Comparison of ENCODE assay signal across 2 cellular contexts in genomic region chr3:49191741-49192140, GRCh38.
A peak's percentile ranks its signal among the peaks of the same experiment; 100 is the strongest.
TF ChIP-seq lines count a peak whose summit lies in the region.

No MANE protein-coding gene starts in this region.

TF ChIP-seq in GM23338, 12 proteins besides CTCF, POLR2A, EP300 and RAD21:
- TF ChIP-seq POLR2AphosphoS5 (IDR thresholded peaks at IDR 0.05; ENCODE audit: low read depth): no peak
- TF ChIP-seq EZH2phosphoT487 (IDR thresholded peaks at IDR 0.05; ENCODE audit: unreplicated experiment): no peak
- TF ChIP-seq CREB1 (CRISPR knock-in tag; IDR thresholded peaks at IDR 0.05; ENCODE audit: low read depth): no peak
- TF ChIP-seq ZNF331 (CRISPR knock-in tag; IDR thresholded peaks at IDR 0.05; ENCODE audit: low read depth): no peak
- no peak for TF ChIP-seq ZNF114 (CRISPR knock-in tag; IDR thresholded peaks at IDR 0.05)
- TF ChIP-seq ETS1 (IDR thresholded peaks at IDR 0.05): no peak
- TF ChIP-seq JUNB (IDR thresholded peaks at IDR 0.05; ENCODE audit: unreplicated experiment): no peak
- TF ChIP-seq EZH2 (IDR thresholded peaks at IDR 0.05; ENCODE audit: low read depth, unreplicated experiment): no peak
- no peak for TF ChIP-seq STAT1 (IDR thresholded peaks at IDR 0.05; ENCODE audit: unreplicated experiment)
- no peak for TF ChIP-seq REST (IDR thresholded peaks at IDR 0.05; ENCODE audit: unreplicated experiment)
- no peak for TF ChIP-seq NANOG (IDR thresholded peaks at IDR 0.05; ENCODE audit: borderline replicate concordance)
- no peak for TF ChIP-seq ZNF462 (CRISPR knock-in tag; IDR thresholded peaks at IDR 0.05)

TF ChIP-seq in HepG2, 621 proteins besides CTCF, POLR2A, EP300 and RAD21:
- no peak for TF ChIP-seq BRCA1 (CRISPR knock-in tag; IDR thresholded peaks at IDR 0.05)
- TF ChIP-seq DBP (CRISPR knock-in tag; IDR thresholded peaks at IDR 0.05; ENCODE audit: not compliant biosample characterization): no peak
- TF ChIP-seq ZNF616 (CRISPR knock-in tag; IDR thresholded peaks at IDR 0.05; ENCODE audit: low read depth): no peak
- TF ChIP-seq NR2F1 (CRISPR knock-in tag; IDR thresholded peaks at IDR 0.05): peak; percentile 50 to 51; a peak in 1 of 4 replicates
